In genomic region chr11:61733120-61733978, GRCh38 we compare ENCODE assay signal across 8 cellular contexts. TPM values are rescaled to one million over a fixed set of nuclear protein-coding genes. Genes with fewer than 3 reads are reported as not detected.
DNase-seq lines count a peak whose midpoint lies in the region; ATAC-seq and TF ChIP-seq lines count a peak whose summit lies in the region.

No MANE protein-coding gene starts in this region.

- ATAC-seq in SK-N-SH treated with all-trans-retinoic acid at 6 μM for 48 hours = peak; percentile 94

- WGBS in transverse colon (ENCODE audit: low coverage in 1 of 2), 2 donors = 31% methylated on average over 13 of the region's 13 CpGs; no CpG with 5 or more reads in 1 of the 2 donors

- no peak overlapping the region for H3K4me2 ChIP-seq in DOHH2 (ENCODE audit: low read length)

- H3K9me3 ChIP-seq in DOHH2 (ENCODE audit: control insufficient read depth, insufficient read depth, low read length) (no peaks in the 10 kb centered on the region), transverse colon (no peaks in the 10 kb centered on the region)

- TF ChIP-seq EP300 in transverse colon (IDR thresholded peaks at IDR 0.05; ENCODE audit: low read depth) = no peak

- H3K27me3 ChIP-seq in DOHH2 (ENCODE audit: control insufficient read depth, low read length) (peaks cover 4% of the 10 kb centered on the region; the same call in 1 of the 2 replicates), transverse colon (no peaks in the 10 kb centered on the region)

- TF ChIP-seq POLR2A in transverse colon (IDR thresholded peaks at IDR 0.05) = no peak

- no peak overlapping the region for H3K27ac ChIP-seq in DOHH2 (ENCODE audit: low read depth, low read length)
- H3K27ac ChIP-seq in transverse colon = peak overlapping the region in 2 of 4 donors; percentile 3 to 14

- H4K20me1 ChIP-seq in DOHH2 (ENCODE audit: control insufficient read depth, insufficient read depth, low read depth, low read length) = no peaks in the 10 kb centered on the region

- TF ChIP-seq CTCF in DOHH2 (IDR thresholded peaks at IDR 0.05; ENCODE audit: low read depth, low read length, poor library complexity, severe bottlenecking) (peak; percentile 98), transverse colon (IDR thresholded peaks at IDR 0.05) (peak; percentile 98 to 99 (median 99))

- no peak overlapping the region for H3K4me3 ChIP-seq in DOHH2 (ENCODE audit: low read length)
- H3K4me3 ChIP-seq in transverse colon = no peak overlapping the region

- in situ Hi-C loops in transverse colon (cut with MboI; ENCODE audit: low pct_ligation_motif_present in 1 of 4, low pct_unique_long_range_greater_than_20kb in 1 of 4, low sequenced_read_pairs in 3 of 4) = loop anchor here in 1 of 4 donors (10.0 kb wide), 1 partner anchor 59 kb away; no protein-coding TSS in a partner anchor

- H3F3A ChIP-seq in DOHH2 (ENCODE audit: control insufficient read depth, insufficient read depth) = no peaks in the 10 kb centered on the region

- DNase-seq in H4 (ENCODE audit: low spot score) (peak; percentile 77), NAMALWA (ENCODE audit: low spot score) (peak; percentile 89), glomerular endothelial cell (ENCODE audit: extremely low read depth, low read depth, low spot score) (peak; percentile 25), pons (ENCODE audit: low spot score) (peak; percentile 94), transverse colon (peak; percentile 89)
- DNase-seq in activated naive CD4-positive, alpha-beta T cell treated with anti-CD3 and anti-CD28 coated beads, Interleukin-2, amount 50 U/mL, for 16 hours = peak; percentile 85

- H3K36me3 ChIP-seq in DOHH2 (ENCODE audit: control insufficient read depth, low read length) = no peaks in the 10 kb centered on the region
- H3K36me3 ChIP-seq in transverse colon = peaks cover 0 to 4% (median 0%) of the 10 kb centered on the region in 4 donors

- intact Hi-C loops in transverse colon (cut with DNase I; ENCODE audit: low total_unique reads) = loop anchor here (2.0 kb wide), 1 partner anchor 53 kb away; the partner anchor contains the start of gene DAGLA

- H3K9me2 ChIP-seq in DOHH2 (replicated peaks; ENCODE audit: control insufficient read depth, low read length) = no peaks in the 10 kb centered on the region

- H3K4me1 ChIP-seq in DOHH2 (ENCODE audit: control insufficient read depth, low read length) = no peaks in the 10 kb centered on the region
- H3K4me1 ChIP-seq in transverse colon = no peaks in the 10 kb centered on the region

- H3K79me2 ChIP-seq in DOHH2 (ENCODE audit: control insufficient read depth, low read length) = no peaks in the 10 kb centered on the region

TF ChIP-seq in SK-N-SH treated with all-trans-retinoic acid at 6 μM for 48 hours, 23 proteins besides CTCF, POLR2A, EP300 and RAD21:
- peak; percentile 35; the same call in 1 of the 2 replicates for TF ChIP-seq TCF4 (CRISPR knock-in tag; IDR thresholded peaks at IDR 0.05; ENCODE audit: borderline replicate concordance)
- no peak for TF ChIP-seq OSR1 (CRISPR knock-in tag; IDR thresholded peaks at IDR 0.05)
- TF ChIP-seq ZFP30 (CRISPR knock-in tag; IDR thresholded peaks at IDR 0.05) = no peak

RNA-seq across cellular contexts. Expression of gene MYRF, which starts 19.1 kb away (rescaled TPM):
- total RNA-seq in H4 (2014; rRNA removed; shearing (Covaris generic)) = 1.0 and 1.2 TPM in 2 replicates
- 6.0 and 10.7 TPM in 2 replicates for total RNA-seq in glomerular endothelial cell
- total RNA-seq in transverse colon = 10 to 100 TPM in 3 of 4 donors, 1 to 10 TPM in 1; 2.0 to 14.2 (median 10.7) TPM

RNA-seq across cellular contexts. Expression of gene DAGLA, which starts 53.2 kb away (rescaled TPM):
- total RNA-seq in H4 (2014; rRNA removed; shearing (Covaris generic)) = 0.68 and 0.83 TPM in 2 replicates
- total RNA-seq in glomerular endothelial cell (5.1 and 10.1 TPM in 2 replicates), transverse colon (10 to 100 TPM; 11.9 to 31.4 (median 17.0) TPM)

RNA-seq across cellular contexts. Expression of gene TMEM258, which starts 59.0 kb away (rescaled TPM):
- 133 and 142 TPM in 2 replicates for total RNA-seq in H4 (2014; rRNA removed; shearing (Covaris generic))
- total RNA-seq in glomerular endothelial cell (57.6 and 76.3 TPM in 2 replicates), transverse colon (10 to 100 TPM in 3 of 4 donors, 1 to 10 TPM in 1; 8.2 to 34.7 (median 23.7) TPM)

RNA-seq across cellular contexts. Expression of gene FEN1, which starts 59.4 kb away (rescaled TPM):
- 104 and 118 TPM in 2 replicates for total RNA-seq in H4 (2014; rRNA removed; shearing (Covaris generic))
- total RNA-seq in glomerular endothelial cell = 13.5 and 20.5 TPM in 2 replicates
- 1 to 10 TPM in 3 of 4 donors, under 1 TPM in 1; 1.00 to 9.4 (median 4.5) TPM for total RNA-seq in transverse colon

Comparison
In these comparisons a context has a peak if more than half of its experiments do, and no peak if none do; other contexts are left out.
1. DNase-seq: peak in every context shown above with its lines; median percentile 94 in pons; 89 in NAMALWA; 89 in transverse colon; 85 in activated naive CD4-positive, alpha-beta T cell treated with anti-CD3 and anti-CD28 coated beads, Interleukin-2, amount 50 U/mL, for 16 hours; 77 in H4; 25 in glomerular endothelial cell.